1 cellular context compared by ENCODE assay signal in the genomic region with DNA sequence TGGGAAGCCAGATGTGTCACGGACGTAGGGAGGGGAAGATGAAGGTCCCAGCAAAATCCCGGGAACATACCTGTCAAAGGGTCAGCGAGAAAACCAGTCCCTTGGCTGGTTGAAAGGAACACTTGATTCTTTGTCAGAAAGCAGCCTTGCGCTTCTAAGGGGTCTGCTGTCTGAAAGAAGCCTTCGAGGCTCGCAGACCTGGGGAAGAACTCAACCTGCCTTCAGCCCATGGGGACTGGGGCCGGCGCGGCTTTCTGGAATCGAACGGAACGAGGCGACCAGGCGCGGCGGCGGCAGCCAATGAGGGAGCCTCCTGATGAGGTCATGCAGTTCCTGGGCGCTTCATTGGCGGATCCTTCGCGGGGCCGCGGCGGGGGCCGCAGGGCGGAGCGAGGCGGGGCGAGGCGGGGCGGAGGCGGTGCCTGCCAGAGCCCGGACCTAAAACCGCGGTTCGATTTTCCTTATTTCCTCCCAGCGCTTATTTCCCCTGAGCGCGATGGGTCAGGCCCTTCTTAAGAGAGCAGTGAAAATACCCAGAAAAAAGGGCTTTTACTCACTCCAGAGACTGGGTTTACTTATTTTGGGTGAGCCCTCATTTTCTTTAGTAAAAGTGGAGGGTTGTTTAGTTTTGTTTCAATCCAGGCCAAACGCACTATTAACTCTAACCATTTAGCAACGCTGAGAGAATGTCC.
TF ChIP-seq lines count a peak whose summit lies in the region.

No MANE protein-coding gene starts in this region.

TF ChIP-seq in K562, 482 proteins besides CTCF, POLR2A, EP300 and RAD21 (continued from another document and continues in another):
- TF ChIP-seq, protein P1, sequence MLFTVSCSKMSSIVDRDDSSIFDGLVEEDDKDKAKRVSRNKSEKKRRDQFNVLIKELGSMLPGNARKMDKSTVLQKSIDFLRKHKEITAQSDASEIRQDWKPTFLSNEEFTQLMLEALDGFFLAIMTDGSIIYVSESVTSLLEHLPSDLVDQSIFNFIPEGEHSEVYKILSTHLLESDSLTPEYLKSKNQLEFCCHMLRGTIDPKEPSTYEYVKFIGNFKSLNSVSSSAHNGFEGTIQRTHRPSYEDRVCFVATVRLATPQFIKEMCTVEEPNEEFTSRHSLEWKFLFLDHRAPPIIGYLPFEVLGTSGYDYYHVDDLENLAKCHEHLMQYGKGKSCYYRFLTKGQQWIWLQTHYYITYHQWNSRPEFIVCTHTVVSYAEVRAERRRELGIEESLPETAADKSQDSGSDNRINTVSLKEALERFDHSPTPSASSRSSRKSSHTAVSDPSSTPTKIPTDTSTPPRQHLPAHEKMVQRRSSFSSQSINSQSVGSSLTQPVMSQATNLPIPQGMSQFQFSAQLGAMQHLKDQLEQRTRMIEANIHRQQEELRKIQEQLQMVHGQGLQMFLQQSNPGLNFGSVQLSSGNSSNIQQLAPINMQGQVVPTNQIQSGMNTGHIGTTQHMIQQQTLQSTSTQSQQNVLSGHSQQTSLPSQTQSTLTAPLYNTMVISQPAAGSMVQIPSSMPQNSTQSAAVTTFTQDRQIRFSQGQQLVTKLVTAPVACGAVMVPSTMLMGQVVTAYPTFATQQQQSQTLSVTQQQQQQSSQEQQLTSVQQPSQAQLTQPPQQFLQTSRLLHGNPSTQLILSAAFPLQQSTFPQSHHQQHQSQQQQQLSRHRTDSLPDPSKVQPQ (CRISPR knock-in tag; IDR thresholded peaks at IDR 0.05; ENCODE audit: borderline replicate concordance) = no peak
- TF ChIP-seq ETS2 (tag; IDR thresholded peaks at IDR 0.05; ENCODE audit: borderline replicate concordance, poor library complexity, severe bottlenecking) = no peak
- TF ChIP-seq, protein P2, sequence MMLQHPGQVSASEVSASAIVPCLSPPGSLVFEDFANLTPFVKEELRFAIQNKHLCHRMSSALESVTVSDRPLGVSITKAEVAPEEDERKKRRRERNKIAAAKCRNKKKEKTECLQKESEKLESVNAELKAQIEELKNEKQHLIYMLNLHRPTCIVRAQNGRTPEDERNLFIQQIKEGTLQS (IDR thresholded peaks at IDR 0.05) = peak; percentile 76
- TF ChIP-seq, protein P2 (CRISPR knock-in tag; conservative IDR thresholded peaks at IDR 0.05) = no peak
- no peak for TF ChIP-seq TGIF2 (CRISPR knock-in tag; IDR thresholded peaks at IDR 0.05)
- peak; percentile 86 for TF ChIP-seq RBFOX2 (IDR thresholded peaks at IDR 0.05; ENCODE audit: low read depth, low read length)
- TF ChIP-seq HLTF (IDR thresholded peaks at IDR 0.05) = no peak
- peak; percentile 59 for TF ChIP-seq POLR2AphosphoS5 (IDR thresholded peaks at IDR 0.05; ENCODE audit: control insufficient read depth, insufficient read depth, low read depth, low read length)
- TF ChIP-seq ZNF408 (CRISPR knock-in tag; IDR thresholded peaks at IDR 0.05; ENCODE audit: low read depth) = no peak
- no peak for TF ChIP-seq PHTF2 (CRISPR knock-in tag; IDR thresholded peaks at IDR 0.05)
- TF ChIP-seq ATF7 (IDR thresholded peaks at IDR 0.05) = peak; percentile 99
- TF ChIP-seq, protein P3, sequence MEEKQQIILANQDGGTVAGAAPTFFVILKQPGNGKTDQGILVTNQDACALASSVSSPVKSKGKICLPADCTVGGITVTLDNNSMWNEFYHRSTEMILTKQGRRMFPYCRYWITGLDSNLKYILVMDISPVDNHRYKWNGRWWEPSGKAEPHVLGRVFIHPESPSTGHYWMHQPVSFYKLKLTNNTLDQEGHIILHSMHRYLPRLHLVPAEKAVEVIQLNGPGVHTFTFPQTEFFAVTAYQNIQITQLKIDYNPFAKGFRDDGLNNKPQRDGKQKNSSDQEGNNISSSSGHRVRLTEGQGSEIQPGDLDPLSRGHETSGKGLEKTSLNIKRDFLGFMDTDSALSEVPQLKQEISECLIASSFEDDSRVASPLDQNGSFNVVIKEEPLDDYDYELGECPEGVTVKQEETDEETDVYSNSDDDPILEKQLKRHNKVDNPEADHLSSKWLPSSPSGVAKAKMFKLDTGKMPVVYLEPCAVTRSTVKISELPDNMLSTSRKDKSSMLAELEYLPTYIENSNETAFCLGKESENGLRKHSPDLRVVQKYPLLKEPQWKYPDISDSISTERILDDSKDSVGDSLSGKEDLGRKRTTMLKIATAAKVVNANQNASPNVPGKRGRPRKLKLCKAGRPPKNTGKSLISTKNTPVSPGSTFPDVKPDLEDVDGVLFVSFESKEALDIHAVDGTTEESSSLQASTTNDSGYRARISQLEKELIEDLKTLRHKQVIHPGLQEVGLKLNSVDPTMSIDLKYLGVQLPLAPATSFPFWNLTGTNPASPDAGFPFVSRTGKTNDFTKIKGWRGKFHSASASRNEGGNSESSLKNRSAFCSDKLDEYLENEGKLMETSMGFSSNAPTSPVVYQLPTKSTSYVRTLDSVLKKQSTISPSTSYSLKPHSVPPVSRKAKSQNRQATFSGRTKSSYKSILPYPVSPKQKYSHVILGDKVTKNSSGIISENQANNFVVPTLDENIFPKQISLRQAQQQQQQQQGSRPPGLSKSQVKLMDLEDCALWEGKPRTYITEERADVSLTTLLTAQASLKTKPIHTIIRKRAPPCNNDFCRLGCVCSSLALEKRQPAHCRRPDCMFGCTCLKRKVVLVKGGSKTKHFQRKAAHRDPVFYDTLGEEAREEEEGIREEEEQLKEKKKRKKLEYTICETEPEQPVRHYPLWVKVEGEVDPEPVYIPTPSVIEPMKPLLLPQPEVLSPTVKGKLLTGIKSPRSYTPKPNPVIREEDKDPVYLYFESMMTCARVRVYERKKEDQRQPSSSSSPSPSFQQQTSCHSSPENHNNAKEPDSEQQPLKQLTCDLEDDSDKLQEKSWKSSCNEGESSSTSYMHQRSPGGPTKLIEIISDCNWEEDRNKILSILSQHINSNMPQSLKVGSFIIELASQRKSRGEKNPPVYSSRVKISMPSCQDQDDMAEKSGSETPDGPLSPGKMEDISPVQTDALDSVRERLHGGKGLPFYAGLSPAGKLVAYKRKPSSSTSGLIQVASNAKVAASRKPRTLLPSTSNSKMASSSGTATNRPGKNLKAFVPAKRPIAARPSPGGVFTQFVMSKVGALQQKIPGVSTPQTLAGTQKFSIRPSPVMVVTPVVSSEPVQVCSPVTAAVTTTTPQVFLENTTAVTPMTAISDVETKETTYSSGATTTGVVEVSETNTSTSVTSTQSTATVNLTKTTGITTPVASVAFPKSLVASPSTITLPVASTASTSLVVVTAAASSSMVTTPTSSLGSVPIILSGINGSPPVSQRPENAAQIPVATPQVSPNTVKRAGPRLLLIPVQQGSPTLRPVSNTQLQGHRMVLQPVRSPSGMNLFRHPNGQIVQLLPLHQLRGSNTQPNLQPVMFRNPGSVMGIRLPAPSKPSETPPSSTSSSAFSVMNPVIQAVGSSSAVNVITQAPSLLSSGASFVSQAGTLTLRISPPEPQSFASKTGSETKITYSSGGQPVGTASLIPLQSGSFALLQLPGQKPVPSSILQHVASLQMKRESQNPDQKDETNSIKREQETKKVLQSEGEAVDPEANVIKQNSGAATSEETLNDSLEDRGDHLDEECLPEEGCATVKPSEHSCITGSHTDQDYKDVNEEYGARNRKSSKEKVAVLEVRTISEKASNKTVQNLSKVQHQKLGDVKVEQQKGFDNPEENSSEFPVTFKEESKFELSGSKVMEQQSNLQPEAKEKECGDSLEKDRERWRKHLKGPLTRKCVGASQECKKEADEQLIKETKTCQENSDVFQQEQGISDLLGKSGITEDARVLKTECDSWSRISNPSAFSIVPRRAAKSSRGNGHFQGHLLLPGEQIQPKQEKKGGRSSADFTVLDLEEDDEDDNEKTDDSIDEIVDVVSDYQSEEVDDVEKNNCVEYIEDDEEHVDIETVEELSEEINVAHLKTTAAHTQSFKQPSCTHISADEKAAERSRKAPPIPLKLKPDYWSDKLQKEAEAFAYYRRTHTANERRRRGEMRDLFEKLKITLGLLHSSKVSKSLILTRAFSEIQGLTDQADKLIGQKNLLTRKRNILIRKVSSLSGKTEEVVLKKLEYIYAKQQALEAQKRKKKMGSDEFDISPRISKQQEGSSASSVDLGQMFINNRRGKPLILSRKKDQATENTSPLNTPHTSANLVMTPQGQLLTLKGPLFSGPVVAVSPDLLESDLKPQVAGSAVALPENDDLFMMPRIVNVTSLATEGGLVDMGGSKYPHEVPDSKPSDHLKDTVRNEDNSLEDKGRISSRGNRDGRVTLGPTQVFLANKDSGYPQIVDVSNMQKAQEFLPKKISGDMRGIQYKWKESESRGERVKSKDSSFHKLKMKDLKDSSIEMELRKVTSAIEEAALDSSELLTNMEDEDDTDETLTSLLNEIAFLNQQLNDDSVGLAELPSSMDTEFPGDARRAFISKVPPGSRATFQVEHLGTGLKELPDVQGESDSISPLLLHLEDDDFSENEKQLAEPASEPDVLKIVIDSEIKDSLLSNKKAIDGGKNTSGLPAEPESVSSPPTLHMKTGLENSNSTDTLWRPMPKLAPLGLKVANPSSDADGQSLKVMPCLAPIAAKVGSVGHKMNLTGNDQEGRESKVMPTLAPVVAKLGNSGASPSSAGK (IDR thresholded peaks at IDR 0.05) = peak; percentile 97
- TF ChIP-seq, protein P4, sequence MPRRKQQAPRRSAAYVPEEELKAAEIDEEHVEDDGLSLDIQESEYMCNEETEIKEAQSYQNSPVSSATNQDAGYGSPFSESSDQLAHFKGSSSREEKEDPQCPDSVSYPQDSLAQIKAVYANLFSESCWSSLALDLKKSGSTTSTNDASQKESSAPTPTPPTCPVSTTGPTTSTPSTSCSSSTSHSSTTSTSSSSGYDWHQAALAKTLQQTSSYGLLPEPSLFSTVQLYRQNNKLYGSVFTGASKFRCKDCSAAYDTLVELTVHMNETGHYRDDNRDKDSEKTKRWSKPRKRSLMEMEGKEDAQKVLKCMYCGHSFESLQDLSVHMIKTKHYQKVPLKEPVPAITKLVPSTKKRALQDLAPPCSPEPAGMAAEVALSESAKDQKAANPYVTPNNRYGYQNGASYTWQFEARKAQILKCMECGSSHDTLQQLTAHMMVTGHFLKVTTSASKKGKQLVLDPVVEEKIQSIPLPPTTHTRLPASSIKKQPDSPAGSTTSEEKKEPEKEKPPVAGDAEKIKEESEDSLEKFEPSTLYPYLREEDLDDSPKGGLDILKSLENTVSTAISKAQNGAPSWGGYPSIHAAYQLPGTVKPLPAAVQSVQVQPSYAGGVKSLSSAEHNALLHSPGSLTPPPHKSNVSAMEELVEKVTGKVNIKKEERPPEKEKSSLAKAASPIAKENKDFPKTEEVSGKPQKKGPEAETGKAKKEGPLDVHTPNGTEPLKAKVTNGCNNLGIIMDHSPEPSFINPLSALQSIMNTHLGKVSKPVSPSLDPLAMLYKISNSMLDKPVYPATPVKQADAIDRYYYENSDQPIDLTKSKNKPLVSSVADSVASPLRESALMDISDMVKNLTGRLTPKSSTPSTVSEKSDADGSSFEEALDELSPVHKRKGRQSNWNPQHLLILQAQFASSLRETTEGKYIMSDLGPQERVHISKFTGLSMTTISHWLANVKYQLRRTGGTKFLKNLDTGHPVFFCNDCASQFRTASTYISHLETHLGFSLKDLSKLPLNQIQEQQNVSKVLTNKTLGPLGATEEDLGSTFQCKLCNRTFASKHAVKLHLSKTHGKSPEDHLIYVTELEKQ (CRISPR knock-in tag; IDR thresholded peaks at IDR 0.05) = no peak
- no peak for TF ChIP-seq DMBX1 (CRISPR knock-in tag; IDR thresholded peaks at IDR 0.05; ENCODE audit: borderline replicate concordance)
- no peak for TF ChIP-seq XRCC3 (IDR thresholded peaks at IDR 0.05)
- TF ChIP-seq STAG1 (CRISPR knock-in tag; IDR thresholded peaks at IDR 0.05; ENCODE audit: borderline replicate concordance) = no peak
- TF ChIP-seq YY1 (IDR thresholded peaks at IDR 0.05; ENCODE audit: borderline replicate concordance in 1 of 3, control insufficient read depth in 1 of 3, extremely low read depth in 1 of 3, insufficient read depth in 3 of 3, insufficient read length in 1 of 3, insufficient replicate concordance in 2 of 3, low read depth in 1 of 3, low read length in 2 of 3) = peak in 1 of 3 experiments; percentile 35
- no peak for TF ChIP-seq SIN3A (IDR thresholded peaks at IDR 0.05; ENCODE audit: borderline replicate concordance in 2 of 2, control insufficient read depth in 1 of 2, low read depth in 2 of 2, low read length in 2 of 2)
- peak; percentile 88 for TF ChIP-seq POLR2G (IDR thresholded peaks at IDR 0.05; ENCODE audit: low read depth, low read length)
- TF ChIP-seq SAP30 (IDR thresholded peaks at IDR 0.05; ENCODE audit: borderline replicate concordance, insufficient read depth, low read depth, low read length, poor library complexity, severe bottlenecking) = peak; percentile 36
- no peak for TF ChIP-seq ZNF263 (CRISPR knock-in tag; IDR thresholded peaks at IDR 0.05; ENCODE audit: borderline replicate concordance)
- no peak for TF ChIP-seq ELF4 (CRISPR knock-in tag; IDR thresholded peaks at IDR 0.05)
- no peak for TF ChIP-seq C11orf30 (IDR thresholded peaks at IDR 0.05; ENCODE audit: low read depth)
- TF ChIP-seq RFX5 (IDR thresholded peaks at IDR 0.05; ENCODE audit: low read depth, low read length) = no peak
- TF ChIP-seq, protein P5, sequence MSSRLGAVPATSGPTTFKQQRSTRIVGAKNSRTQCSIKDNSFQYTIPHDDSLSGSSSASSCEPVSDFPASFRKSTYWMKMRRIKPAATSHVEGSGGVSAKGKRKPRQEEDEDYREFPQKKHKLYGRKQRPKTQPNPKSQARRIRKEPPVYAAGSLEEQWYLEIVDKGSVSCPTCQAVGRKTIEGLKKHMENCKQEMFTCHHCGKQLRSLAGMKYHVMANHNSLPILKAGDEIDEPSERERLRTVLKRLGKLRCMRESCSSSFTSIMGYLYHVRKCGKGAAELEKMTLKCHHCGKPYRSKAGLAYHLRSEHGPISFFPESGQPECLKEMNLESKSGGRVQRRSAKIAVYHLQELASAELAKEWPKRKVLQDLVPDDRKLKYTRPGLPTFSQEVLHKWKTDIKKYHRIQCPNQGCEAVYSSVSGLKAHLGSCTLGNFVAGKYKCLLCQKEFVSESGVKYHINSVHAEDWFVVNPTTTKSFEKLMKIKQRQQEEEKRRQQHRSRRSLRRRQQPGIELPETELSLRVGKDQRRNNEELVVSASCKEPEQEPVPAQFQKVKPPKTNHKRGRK (tag; IDR thresholded peaks at IDR 0.05) = no peak
- TF ChIP-seq, protein P6, sequence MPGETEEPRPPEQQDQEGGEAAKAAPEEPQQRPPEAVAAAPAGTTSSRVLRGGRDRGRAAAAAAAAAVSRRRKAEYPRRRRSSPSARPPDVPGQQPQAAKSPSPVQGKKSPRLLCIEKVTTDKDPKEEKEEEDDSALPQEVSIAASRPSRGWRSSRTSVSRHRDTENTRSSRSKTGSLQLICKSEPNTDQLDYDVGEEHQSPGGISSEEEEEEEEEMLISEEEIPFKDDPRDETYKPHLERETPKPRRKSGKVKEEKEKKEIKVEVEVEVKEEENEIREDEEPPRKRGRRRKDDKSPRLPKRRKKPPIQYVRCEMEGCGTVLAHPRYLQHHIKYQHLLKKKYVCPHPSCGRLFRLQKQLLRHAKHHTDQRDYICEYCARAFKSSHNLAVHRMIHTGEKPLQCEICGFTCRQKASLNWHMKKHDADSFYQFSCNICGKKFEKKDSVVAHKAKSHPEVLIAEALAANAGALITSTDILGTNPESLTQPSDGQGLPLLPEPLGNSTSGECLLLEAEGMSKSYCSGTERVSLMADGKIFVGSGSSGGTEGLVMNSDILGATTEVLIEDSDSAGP (CRISPR knock-in tag; IDR thresholded peaks at IDR 0.05) = no peak
- no peak for TF ChIP-seq MEF2D (tag; conservative IDR thresholded peaks at IDR 0.05; ENCODE audit: low read depth)
- peak; percentile 69 for TF ChIP-seq KDM5B (IDR thresholded peaks at IDR 0.05; ENCODE audit: insufficient replicate concordance, low read depth, low read length)
- no peak for TF ChIP-seq MTA1 (IDR thresholded peaks at IDR 0.05; ENCODE audit: borderline replicate concordance)
- TF ChIP-seq SRSF7 (optimal IDR thresholded peaks at IDR 0.05; ENCODE audit: low read depth, low read length) = no peak
- no peak for TF ChIP-seq HEY1 (CRISPR knock-in tag; IDR thresholded peaks at IDR 0.05; ENCODE audit: borderline replicate concordance)
- no peak for TF ChIP-seq ZBTB1 (CRISPR knock-in tag; IDR thresholded peaks at IDR 0.05; ENCODE audit: borderline replicate concordance, low read depth)
- no peak for TF ChIP-seq ARID1B (IDR thresholded peaks at IDR 0.05)
- TF ChIP-seq CCNT2 (IDR thresholded peaks at IDR 0.05; ENCODE audit: borderline replicate concordance, extremely low read depth, insufficient read length, low read depth, low read length) = peak; percentile 51
